In the genomic region with DNA sequence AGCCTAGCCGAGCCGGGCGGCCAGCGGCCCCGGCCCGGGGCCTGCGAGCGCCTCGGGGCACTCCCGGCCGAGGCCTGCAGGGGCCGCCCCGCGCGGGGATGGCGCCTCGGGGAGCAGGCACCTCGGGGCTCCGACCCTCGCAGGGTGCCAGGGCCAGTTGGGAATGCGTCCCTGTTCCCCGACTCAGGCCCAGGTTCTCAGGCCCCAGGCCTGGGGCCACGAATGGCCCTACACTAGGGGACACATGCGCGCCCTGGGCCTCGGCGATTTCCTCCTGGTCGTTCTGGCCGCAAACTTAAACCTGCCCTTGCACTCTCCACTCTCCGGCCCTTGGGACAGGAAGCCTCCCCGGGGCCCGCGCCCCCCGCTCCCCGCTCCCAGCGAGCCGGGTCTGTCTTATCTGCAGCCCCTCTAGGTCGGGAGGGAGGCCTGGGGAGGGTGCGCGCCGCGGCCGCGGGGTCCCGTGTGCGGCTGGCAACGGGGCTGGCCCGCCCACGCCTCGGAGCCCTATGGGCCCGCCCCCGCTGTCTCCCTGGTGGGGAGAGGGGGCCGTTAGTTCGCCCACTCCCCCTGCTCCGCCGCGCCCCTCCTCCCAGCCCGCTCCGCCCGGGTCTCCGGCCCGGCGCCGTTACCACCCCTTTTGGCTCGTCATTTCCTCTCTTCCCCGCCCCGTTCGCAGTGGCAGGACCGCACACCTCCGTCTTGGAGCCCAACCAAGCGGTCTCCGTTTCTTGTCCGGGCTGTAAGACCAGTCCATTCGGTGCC, we compare ENCODE assay signal across 8 cellular contexts. TPM values are rescaled to one million over a fixed set of nuclear protein-coding genes. Genes with fewer than 3 reads are reported as not detected.
A peak's percentile ranks its signal among the peaks of the same experiment; 100 is the strongest.
DNase-seq lines count a peak whose midpoint lies in the region; ATAC-seq and TF ChIP-seq lines count a peak whose summit lies in the region.

No MANE protein-coding gene starts in this region.

- intact Hi-C loops in activated naive CD4-positive, alpha-beta T cell treated with anti-CD3 and anti-CD28 coated beads for 36 hours (cut with micrococcal nuclease): loop anchor here (2.0 to 10.0 kb wide), 6 partner anchors 45 to 1961 kb away; no protein-coding TSS in a partner anchor

- CTCF ChIA-PET in activated naive CD4-positive, alpha-beta T cell treated with anti-CD3 and anti-CD28 coated beads for 36 hours (lab: Charles Lee): no interaction called here

- H3K4me1 ChIP-seq in gastroesophageal sphincter (peaks cover 7 to 44% (median 13%) of the 10 kb centered on the region in 3 donors), suprapubic skin (peaks cover 50% of the 10 kb centered on the region)

- H3K9me3 ChIP-seq in MG63: no peaks in the 10 kb centered on the region
- H3K9me3 ChIP-seq in gastroesophageal sphincter: no peaks in the 10 kb centered on the region
- H3K9me3 ChIP-seq in suprapubic skin: no peaks in the 10 kb centered on the region

- H3K4me1 Mint-ChIP-seq in activated naive CD4-positive, alpha-beta T cell treated with anti-CD3 and anti-CD28 coated beads for 36 hours (ENCODE audit: low read depth): peaks cover 49% of the 10 kb centered on the region

- peak overlapping the region; percentile 93 for H3K4me3 Mint-ChIP-seq in activated naive CD4-positive, alpha-beta T cell treated with anti-CD3 and anti-CD28 coated beads for 36 hours

- H3K27ac ChIP-seq in gastroesophageal sphincter: peak overlapping the region; percentile 96 to 100 (median 100)
- H3K27ac ChIP-seq in suprapubic skin: peak overlapping the region; percentile 100

- 0 to 2% methylated on average over 9 to 10 of the region's 74 CpGs for WGBS in gastroesophageal sphincter (ENCODE audit: low coverage in 1 of 2), 2 donors
- 0% methylated on average over 34 of the region's 74 CpGs for WGBS in suprapubic skin

- TF ChIP-seq CTCF in gastroesophageal sphincter (IDR thresholded peaks at IDR 0.05) (peak in 3 of 4 experiments; percentile 42 to 76 (median 65)), suprapubic skin (IDR thresholded peaks at IDR 0.05) (peak; percentile 27 to 44)

- no peaks in the 10 kb centered on the region for H3K9me3 Mint-ChIP-seq in activated naive CD4-positive, alpha-beta T cell treated with anti-CD3 and anti-CD28 coated beads for 36 hours

- in situ Hi-C loops in SK-MEL-5 (cut with HindIII; ENCODE audit: low pct_unique_long_range_greater_than_20kb, low sequenced_read_pairs): no loop called here

- peak overlapping the region; percentile 69 for H3K4me3 ChIP-seq in MG63
- H3K4me3 ChIP-seq in gastroesophageal sphincter: peak overlapping the region; percentile 86 to 99
- H3K4me3 ChIP-seq in suprapubic skin: peak overlapping the region; percentile 73

- H3K27me3 Mint-ChIP-seq in activated naive CD4-positive, alpha-beta T cell treated with anti-CD3 and anti-CD28 coated beads for 36 hours (ENCODE audit: low read depth): no peaks in the 10 kb centered on the region

- TF ChIP-seq POLR2A in gastroesophageal sphincter (IDR thresholded peaks at IDR 0.05) (peak; percentile 96 to 97), suprapubic skin (IDR thresholded peaks at IDR 0.05) (peak; percentile 59 to 93)

- peaks cover 14% of the 10 kb centered on the region for H3K36me3 Mint-ChIP-seq in activated naive CD4-positive, alpha-beta T cell treated with anti-CD3 and anti-CD28 coated beads for 36 hours (ENCODE audit: low read depth)

- DNase-seq in ELF-1 (ENCODE audit: low read depth, low spot score) (peak; percentile 93), H4 (ENCODE audit: low spot score) (peak; percentile 89), MG63 (peak; percentile 81), SK-MEL-5 (ENCODE audit: low read depth, low spot score) (peak; percentile 81), occipital lobe (lab: John Stamatoyannopoulos, UW) (peak; percentile 60), suprapubic skin (ENCODE audit: low spot score in 2 of 2) (peak; percentile 92 to 93)
- DNase-seq in activated naive CD4-positive, alpha-beta T cell treated with anti-CD3 and anti-CD28 coated beads for 36 hours: peak; percentile 85

- peak overlapping the region; percentile 97 for H3K27ac Mint-ChIP-seq in activated naive CD4-positive, alpha-beta T cell treated with anti-CD3 and anti-CD28 coated beads for 36 hours

- ATAC-seq in gastroesophageal sphincter: no peak

- H3K36me3 ChIP-seq in MG63: 0 out of 2 replicates have a peak, but pooled peaks cover 3% of the 10 kb centered on the region
- H3K36me3 ChIP-seq in gastroesophageal sphincter: peaks cover 0 to 16% of the 10 kb centered on the region in 2 donors
- peaks cover 12% of the 10 kb centered on the region for H3K36me3 ChIP-seq in suprapubic skin

- no peak for TF ChIP-seq EP300 in gastroesophageal sphincter (IDR thresholded peaks at IDR 0.05)
- TF ChIP-seq EP300 in suprapubic skin (IDR thresholded peaks at IDR 0.05): no peak

- H3K27me3 ChIP-seq in MG63 (no peaks in the 10 kb centered on the region), gastroesophageal sphincter (no peaks in the 10 kb centered on the region), suprapubic skin (no peaks in the 10 kb centered on the region)

RNA-seq across cellular contexts. Expression of a gene that starts 0.6 kb away (rescaled TPM):
- total RNA-seq in H4 (2014; rRNA removed; shearing (Covaris generic)): 14.0 and 21.6 TPM in 2 replicates
- total RNA-seq in MG63 (2014; rRNA removed; shearing (Covaris generic); ENCODE audit: low replicate concordance): 20.5 and 28.1 TPM in 2 replicates
- total RNA-seq in SK-MEL-5 (2014; rRNA removed; shearing (Covaris generic)): 10.6 and 11.6 TPM in 2 replicates
- polyA plus RNA-seq in SK-MEL-5 (2015; cell fraction: cytosol; rRNA removed): 15.7 and 21.0 TPM in 2 replicates
- polyA plus RNA-seq in SK-MEL-5 (2015; cell fraction: nucleus; rRNA removed): 39.5 and 40.8 TPM in 2 replicates
- total RNA-seq in activated naive CD4-positive, alpha-beta T cell treated with anti-CD3 and anti-CD28 coated beads for 36 hours: 10 to 100 TPM; 38.0 to 38.7 TPM
- total RNA-seq in gastroesophageal sphincter (10 to 100 TPM in 3 of 4 donors, 1 to 10 TPM in 1; 6.6 to 17.7 (median 12.1) TPM), occipital lobe (40.4 TPM), suprapubic skin (10 to 100 TPM; 19.7 to 33.0 (median 24.2) TPM)

RNA-seq across cellular contexts. Expression of a gene that starts 1.2 kb away (rescaled TPM):
- total RNA-seq in H4 (2014; rRNA removed; shearing (Covaris generic)): 18.9 and 24.6 TPM in 2 replicates
- total RNA-seq in MG63 (2014; rRNA removed; shearing (Covaris generic); ENCODE audit: low replicate concordance): 1.4 and 5.9 TPM in 2 replicates
- 20.2 and 23.4 TPM in 2 replicates for total RNA-seq in SK-MEL-5 (2014; rRNA removed; shearing (Covaris generic))
- 24.7 and 27.7 TPM in 2 replicates for polyA plus RNA-seq in SK-MEL-5 (2015; cell fraction: cytosol; rRNA removed)
- 18.4 and 22.1 TPM in 2 replicates for polyA plus RNA-seq in SK-MEL-5 (2015; cell fraction: nucleus; rRNA removed)
- total RNA-seq in activated naive CD4-positive, alpha-beta T cell treated with anti-CD3 and anti-CD28 coated beads for 36 hours: 10 to 100 TPM; 59.0 to 60.8 TPM
- total RNA-seq in gastroesophageal sphincter (10 to 100 TPM in 3 of 4 donors, 1 to 10 TPM in 1; 9.2 to 23.8 (median 13.7) TPM), occipital lobe (15.8 TPM), suprapubic skin (10 to 100 TPM; 11.3 to 29.9 (median 20.6) TPM)

RNA-seq across cellular contexts. Expression of a gene that starts 20.4 kb away (rescaled TPM):
- not detected in 2 replicates for total RNA-seq in H4 (2014; rRNA removed; shearing (Covaris generic))
- total RNA-seq in MG63 (2014; rRNA removed; shearing (Covaris generic); ENCODE audit: low replicate concordance): not detected in 2 replicates
- not detected in 2 replicates for total RNA-seq in SK-MEL-5 (2014; rRNA removed; shearing (Covaris generic))
- polyA plus RNA-seq in SK-MEL-5 (2015; cell fraction: cytosol; rRNA removed): not detected in 2 replicates
- polyA plus RNA-seq in SK-MEL-5 (2015; cell fraction: nucleus; rRNA removed): not detected in 2 replicates
- total RNA-seq in activated naive CD4-positive, alpha-beta T cell treated with anti-CD3 and anti-CD28 coated beads for 36 hours: not detected
- total RNA-seq in gastroesophageal sphincter (1 to 10 TPM in 1 of 4 donors, under 1 TPM in 3; 0.37 to 1.8 (median 0.72) TPM), occipital lobe (0.62 TPM), suprapubic skin (not detected)

RNA-seq across cellular contexts. Expression of a gene that starts 31.1 kb away (rescaled TPM):
- not detected in 2 replicates for total RNA-seq in H4 (2014; rRNA removed; shearing (Covaris generic))
- not detected in 2 replicates for total RNA-seq in MG63 (2014; rRNA removed; shearing (Covaris generic); ENCODE audit: low replicate concordance)
- total RNA-seq in SK-MEL-5 (2014; rRNA removed; shearing (Covaris generic)): not detected in 2 replicates
- not detected in 2 replicates for polyA plus RNA-seq in SK-MEL-5 (2015; cell fraction: cytosol; rRNA removed)
- not detected in 2 replicates for polyA plus RNA-seq in SK-MEL-5 (2015; cell fraction: nucleus; rRNA removed)
- total RNA-seq in activated naive CD4-positive, alpha-beta T cell treated with anti-CD3 and anti-CD28 coated beads for 36 hours: not detected
- total RNA-seq in gastroesophageal sphincter (not detected), occipital lobe (not detected), suprapubic skin (not detected)

RNA-seq across cellular contexts. Expression of a gene that starts 34.4 kb away (rescaled TPM):
- total RNA-seq in H4 (2014; rRNA removed; shearing (Covaris generic)): 0.25 and 0.27 TPM in 2 replicates
- total RNA-seq in MG63 (2014; rRNA removed; shearing (Covaris generic); ENCODE audit: low replicate concordance): 0.20 TPM in 1 of 2 replicates, not detected in the other
- 0.08 and 0.16 TPM in 2 replicates for total RNA-seq in SK-MEL-5 (2014; rRNA removed; shearing (Covaris generic))
- polyA plus RNA-seq in SK-MEL-5 (2015; cell fraction: cytosol; rRNA removed): 0.23 TPM in 1 of 2 replicates, not detected in the other
- 0.95 and 2.4 TPM in 2 replicates for polyA plus RNA-seq in SK-MEL-5 (2015; cell fraction: nucleus; rRNA removed)
- total RNA-seq in activated naive CD4-positive, alpha-beta T cell treated with anti-CD3 and anti-CD28 coated beads for 36 hours: 1 to 10 TPM; 2.3 to 3.0 TPM
- total RNA-seq in gastroesophageal sphincter (1 to 10 TPM in 1 of 4 donors, under 1 TPM in 3; 0.07 to 1.2 (median 0.37) TPM), occipital lobe (0.16 TPM), suprapubic skin (1 to 10 TPM in 2 of 4 donors, under 1 TPM in 2; 0.19 to 6.9 (median 1.4) TPM)
